In genomic region chr2:169480079-169480465, GRCh38 we compare ENCODE assay signal across 10 cellular contexts. TPM values are rescaled to one million over a fixed set of nuclear protein-coding genes. Genes with fewer than 3 reads are reported as not detected.
A peak's percentile ranks its signal among the peaks of the same experiment; 100 is the strongest.
DNase-seq lines count a peak whose midpoint lies in the region; ATAC-seq, FAIRE-seq and TF ChIP-seq lines count a peak whose summit lies in the region.
"Had no signal": no experiment of that assay in that cellular context is flagged by ENCODE, and none has a peak within 500 bp of the region (broad histone marks: within the 10 kb centered on the region; RNA-seq: fewer than 3 reads in every experiment).

No MANE protein-coding gene starts in this region.

- no peak overlapping the region for H3K27ac ChIP-seq in endodermal cell (ENCODE audit: low read depth, low read length)
- no peak overlapping the region for H3K27ac ChIP-seq in pancreas

- H3K9me3 ChIP-seq in ES-I3 (ENCODE audit: control insufficient read depth, insufficient read depth, low read length) (no peaks in the 10 kb centered on the region), endodermal cell (ENCODE audit: control insufficient read depth, low read length) (no peaks in the 10 kb centered on the region), pancreas (no peaks in the 10 kb centered on the region)

- no peak for ATAC-seq in pancreas
- ATAC-seq in GM21825 (IDR thresholded peaks at IDR 0.05; ENCODE audit: unreplicated experiment) = no peak
- no peak for ATAC-seq in HG03097 (IDR thresholded peaks at IDR 0.05; ENCODE audit: low FRiP score, unreplicated experiment)

- peak overlapping the region; percentile 89 for H3K9ac ChIP-seq in ES-I3 (ENCODE audit: low read depth, low read length)
- peak overlapping the region; percentile 65 for H3K9ac ChIP-seq in endodermal cell (ENCODE audit: extremely low read depth, low read length, poor library complexity, severe bottlenecking)

- peaks cover 53% of the 10 kb centered on the region for H3K27me3 Mint-ChIP-seq in endodermal cell (ENCODE audit: insufficient read depth)

- intact Hi-C loops in pancreas (cut with DNase I) = no loop called here

- H3K36me3 ChIP-seq in ES-I3 (ENCODE audit: insufficient read depth, low read length) (no peaks in the 10 kb centered on the region), endodermal cell (ENCODE audit: control insufficient read depth, insufficient read depth, low read length) (peaks cover 7% of the 10 kb centered on the region), pancreas (no peaks in the 10 kb centered on the region)

- peaks cover 4% of the 10 kb centered on the region for H3K4me1 Mint-ChIP-seq in endodermal cell

- FAIRE-seq in pancreas (lab: Jason Lieb, UNC) = no peak

- 55 to 68% methylated on average over 4 to 9 of the region's 9 CpGs for WGBS in endodermal cell (ENCODE audit: insufficient coverage in 1 of 2, insufficient read length in 1 of 2), 2 experiments
- WGBS in pancreas, 2 donors = 17 to 24% methylated on average over 9 of the region's 9 CpGs

- TF ChIP-seq CTCF in NB4 (IDR thresholded peaks at IDR 0.05; ENCODE audit: low read depth, low read length) = no peak
- TF ChIP-seq CTCF in endodermal cell (conservative IDR thresholded peaks at IDR 0.05) = no peak
- no peak for TF ChIP-seq CTCF in pancreas (IDR thresholded peaks at IDR 0.05)

- TF ChIP-seq POLR2A in NB4 (IDR thresholded peaks at IDR 0.05; ENCODE audit: extremely low read depth, insufficient read length) = no peak

- H3K27ac Mint-ChIP-seq in endodermal cell = no peak overlapping the region

- H3K27me3 ChIP-seq in endodermal cell (ENCODE audit: control insufficient read depth, insufficient read depth, low read length, poor library complexity, severe bottlenecking) (peaks cover 20% of the 10 kb centered on the region), pancreas (no peaks in the 10 kb centered on the region)

- H3K4me3 ChIP-seq in NB4 (ENCODE audit: low read depth, low read length) = peak overlapping the region; percentile 75
- H3K4me3 ChIP-seq in endodermal cell (ENCODE audit: low read length) = peak overlapping the region; percentile 91
- H3K4me3 ChIP-seq in pancreas = peak overlapping the region; percentile 51 to 89 (median 62)

- H3K4me3 Mint-ChIP-seq in endodermal cell = peak overlapping the region; percentile 72

- H3K9me3 Mint-ChIP-seq in endodermal cell = no peaks in the 10 kb centered on the region

- DNase-seq in NB4 (ENCODE audit: low read depth) (no peak), endodermal cell (no peak), pancreas (no peak), SKM-1 treated with dmso at 0.1 percent for 144 hours (lab: John Stamatoyannopoulos, UW; ENCODE audit: unreplicated experiment) (no peak), GOT3 (lab: John Stamatoyannopoulos, UW) (no peak)
- DNase-seq: NCI-H524 treated with DMSO at 0.1 percent for 48 hours; stimulated activated CD4-positive, alpha-beta T cell treated with anti-CD3 and anti-CD28 coated beads, Interleukin-2, amount 100 ng/mL, for 24 hours had no signal

- H3K4me1 ChIP-seq in ES-I3 (ENCODE audit: insufficient read depth, low read length) (0 out of 2 replicates have a peak, but pooled peaks cover 3% of the 10 kb centered on the region), endodermal cell (ENCODE audit: control insufficient read depth, insufficient read depth, low read length) (no peaks in the 10 kb centered on the region), pancreas (no peaks in the 10 kb centered on the region)

- no peaks in the 10 kb centered on the region for H3K36me3 Mint-ChIP-seq in endodermal cell (ENCODE audit: low read depth)

RNA-seq across cellular contexts. Expression of gene BBS5, which starts 0.8 kb away (rescaled TPM):
- 1 to 10 TPM; 3.2 to 6.5 TPM for total RNA-seq in endodermal cell
- polyA plus RNA-seq in endodermal cell (2013, experiment 1 of 2) = 6.7 TPM
- polyA plus RNA-seq in endodermal cell (2013, experiment 2 of 2) = 8.1 TPM
- total RNA-seq in pancreas = 1 to 10 TPM; 2.7 to 5.8 (median 4.0) TPM
- 1 to 10 TPM; 5.5 to 9.2 TPM for polyA plus RNA-seq in pancreas

RNA-seq across cellular contexts. Expression of gene KLHL41, which starts 29.4 kb away (rescaled TPM):
- total RNA-seq in endodermal cell (not detected), pancreas (1 to 10 TPM in 1 of 6 donors, under 1 TPM in 5; 0.19 to 1.1 (median 0.47) TPM)
- polyA plus RNA-seq in endodermal cell (2013, experiment 1 of 2) = 0.39 TPM
- polyA plus RNA-seq in endodermal cell (2013, experiment 2 of 2) = 0.29 TPM
- polyA plus RNA-seq in pancreas = 1 to 10 TPM in 1 of 2 donors, under 1 TPM in 1; 0.87 to 2.7 TPM
